7 cellular contexts compared by ENCODE assay signal in the genomic region with DNA sequence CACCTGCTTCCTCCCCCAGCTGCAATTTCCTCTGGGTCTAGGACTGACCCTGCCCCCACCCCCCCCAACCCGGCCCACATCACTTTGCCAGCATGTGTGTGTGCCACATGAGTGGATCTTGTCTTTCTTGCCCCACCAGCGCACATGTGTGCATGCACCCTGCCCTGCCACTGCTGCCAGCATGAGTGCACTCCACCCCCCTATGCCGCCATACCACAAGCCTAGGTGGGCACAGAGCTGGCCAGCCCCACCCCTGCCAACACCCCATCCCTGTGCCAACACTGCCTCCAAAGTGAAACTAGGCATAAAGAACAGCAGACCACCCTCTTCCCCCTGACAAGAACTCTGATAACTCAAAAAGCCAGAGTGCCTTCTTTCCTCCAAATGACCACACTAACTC.
"Had no signal": no experiment of that assay in that cellular context is flagged by ENCODE, and none has a peak within 500 bp of the region (broad histone marks: within the 10 kb centered on the region; RNA-seq: fewer than 3 reads in every experiment).

No MANE protein-coding gene starts in this region.

- DNase-seq: GM23248, GOT3, H9, HCEC 1CT had no signal

- H3K27me3 Mint-ChIP-seq: IgD-negative memory B cell had no signal

- H3K27ac ChIP-seq: GM23248, HL-60 had no signal

- ATAC-seq: HepG2 had no signal

- H3K4me3 ChIP-seq: GM23248 had no signal

- H3K9ac ChIP-seq: GM23248 had no signal

- H3K4me3 Mint-ChIP-seq: H9 had no signal

- H3K27ac Mint-ChIP-seq: IgD-negative memory B cell had no signal

- H3K4me1 Mint-ChIP-seq: IgD-negative memory B cell had no signal

- H2AFZ ChIP-seq: GM23248 had no signal
